14 cellular contexts compared by ENCODE assay signal in the genomic region with DNA sequence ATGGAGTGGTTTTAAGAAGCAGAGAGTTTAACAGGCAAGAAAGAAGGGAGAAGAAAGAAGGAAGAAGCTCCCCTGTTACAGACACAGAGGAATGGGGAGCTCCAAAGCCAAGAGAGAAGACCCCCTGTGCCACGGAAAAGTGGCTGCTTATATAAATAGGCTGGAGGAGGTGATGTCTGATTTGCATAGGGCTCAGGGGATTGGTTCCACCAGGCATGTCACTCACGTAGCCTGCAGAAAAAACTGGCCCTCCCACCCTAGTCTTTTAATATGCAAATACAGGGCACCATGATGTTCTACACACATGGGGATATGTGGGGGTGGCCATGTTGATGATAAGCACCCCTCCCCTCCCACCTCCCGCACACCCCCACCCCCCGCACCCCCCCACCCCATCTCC.
"Had no signal": no experiment of that assay in that cellular context is flagged by ENCODE, and none has a peak within 500 bp of the region (broad histone marks: within the 10 kb centered on the region; RNA-seq: fewer than 3 reads in every experiment).

No MANE protein-coding gene starts in this region.

- H3K9me3 ChIP-seq: colonic mucosa, neutrophil, transverse colon had no signal

- H3K4me1 Mint-ChIP-seq: activated CD4-positive, alpha-beta memory T cell treated with anti-CD3 and anti-CD28 coated beads, Interleukin-2, amount 10 ng/mL, durations not matched to agents 7 days and 5 days; naive B cell had no signal

- H3K27me3 ChIP-seq: colonic mucosa, neutrophil, transverse colon had no signal

- H3K4me3 ChIP-seq: colonic mucosa, lung, transverse colon had no signal

- DNase-seq: activated CD4-positive, alpha-beta memory T cell treated with anti-CD3 and anti-CD28 coated beads, Interleukin-2, amount 10 ng/mL, durations not matched to agents 7 days and 5 days; activated CD4-positive, alpha-beta T cell treated with anti-CD3 and anti-CD28 coated beads for 1 hour; activated naive CD4-positive, alpha-beta T cell; caudate nucleus; colonic mucosa; effector memory CD8-positive, alpha-beta T cell; hypothalamus; naive B cell; stimulated activated CD4-positive, alpha-beta T cell treated with anti-CD3 and anti-CD28 coated beads, Interleukin-4, amount 100 ng/mL, for 4 hours; T-helper 9 cell; transverse colon had no signal

- H3K9me3 Mint-ChIP-seq: effector memory CD8-positive, alpha-beta T cell had no signal

- H3K27ac ChIP-seq: colonic mucosa, neutrophil had no signal

- ATAC-seq: effector memory CD8-positive, alpha-beta T cell had no signal

- H3K27ac Mint-ChIP-seq: activated CD4-positive, alpha-beta memory T cell treated with anti-CD3 and anti-CD28 coated beads, Interleukin-2, amount 10 ng/mL, durations not matched to agents 7 days and 5 days; effector memory CD8-positive, alpha-beta T cell; progenitor cell of endocrine pancreas had no signal

- H3K27me3 Mint-ChIP-seq: activated CD4-positive, alpha-beta memory T cell treated with anti-CD3 and anti-CD28 coated beads, Interleukin-2, amount 10 ng/mL, durations not matched to agents 7 days and 5 days had no signal

- H3K4me3 Mint-ChIP-seq: activated CD4-positive, alpha-beta memory T cell treated with anti-CD3 and anti-CD28 coated beads, Interleukin-2, amount 10 ng/mL, durations not matched to agents 7 days and 5 days; effector memory CD8-positive, alpha-beta T cell had no signal

- H3K36me3 ChIP-seq: colonic mucosa, neutrophil, transverse colon had no signal
